ENCODE assay signal across 1 cellular context in the genomic region with DNA sequence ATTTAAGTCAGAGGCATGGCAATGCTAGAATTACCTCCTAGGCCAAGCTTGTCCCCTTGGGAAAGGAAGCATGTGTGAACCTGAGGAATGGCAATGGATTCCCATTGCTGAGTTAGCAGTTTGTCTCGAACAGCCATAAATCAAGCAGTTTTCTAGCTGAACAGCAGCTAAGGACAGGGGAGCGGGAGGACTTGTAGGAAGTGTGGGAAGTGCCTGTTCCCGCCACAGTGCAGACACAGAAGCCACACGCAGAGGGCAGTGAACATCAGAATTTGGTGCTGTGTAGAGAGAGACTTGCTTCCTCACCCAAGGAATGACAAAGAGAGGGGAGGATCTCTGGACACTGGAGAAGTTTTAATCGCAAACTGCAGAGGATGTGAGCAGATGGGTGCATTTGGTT.
TF ChIP-seq lines count a peak whose summit lies in the region.

No MANE protein-coding gene starts in this region.

TF ChIP-seq in HEK293, 187 proteins besides CTCF, POLR2A, EP300 and RAD21 (continued from another document):
- TF ChIP-seq, protein P1, sequence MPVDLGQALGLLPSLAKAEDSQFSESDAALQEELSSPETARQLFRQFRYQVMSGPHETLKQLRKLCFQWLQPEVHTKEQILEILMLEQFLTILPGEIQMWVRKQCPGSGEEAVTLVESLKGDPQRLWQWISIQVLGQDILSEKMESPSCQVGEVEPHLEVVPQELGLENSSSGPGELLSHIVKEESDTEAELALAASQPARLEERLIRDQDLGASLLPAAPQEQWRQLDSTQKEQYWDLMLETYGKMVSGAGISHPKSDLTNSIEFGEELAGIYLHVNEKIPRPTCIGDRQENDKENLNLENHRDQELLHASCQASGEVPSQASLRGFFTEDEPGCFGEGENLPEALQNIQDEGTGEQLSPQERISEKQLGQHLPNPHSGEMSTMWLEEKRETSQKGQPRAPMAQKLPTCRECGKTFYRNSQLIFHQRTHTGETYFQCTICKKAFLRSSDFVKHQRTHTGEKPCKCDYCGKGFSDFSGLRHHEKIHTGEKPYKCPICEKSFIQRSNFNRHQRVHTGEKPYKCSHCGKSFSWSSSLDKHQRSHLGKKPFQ (tag by site-specific recombination; IDR thresholded peaks at IDR 0.05), result peak; percentile 86
- TF ChIP-seq FEZF1 (tag by site-specific recombination; IDR thresholded peaks at IDR 0.05) (0 out of 2 replicates have a peak, but pooled peaks have one; percentile 19), ZNF184 (tag by site-specific recombination; IDR thresholded peaks at IDR 0.05) (no peak), TRIM28 (IDR thresholded peaks at IDR 0.05; ENCODE audit: borderline replicate concordance, low read length) (peak; percentile 77; the same call in 1 of the 2 replicates), ZBTB17 (tag by site-specific recombination; IDR thresholded peaks at IDR 0.05) (0 out of 2 replicates have a peak, but pooled peaks have one; percentile 17)
